Comparison of ENCODE assay signal across 8 cellular contexts in the genomic region with DNA sequence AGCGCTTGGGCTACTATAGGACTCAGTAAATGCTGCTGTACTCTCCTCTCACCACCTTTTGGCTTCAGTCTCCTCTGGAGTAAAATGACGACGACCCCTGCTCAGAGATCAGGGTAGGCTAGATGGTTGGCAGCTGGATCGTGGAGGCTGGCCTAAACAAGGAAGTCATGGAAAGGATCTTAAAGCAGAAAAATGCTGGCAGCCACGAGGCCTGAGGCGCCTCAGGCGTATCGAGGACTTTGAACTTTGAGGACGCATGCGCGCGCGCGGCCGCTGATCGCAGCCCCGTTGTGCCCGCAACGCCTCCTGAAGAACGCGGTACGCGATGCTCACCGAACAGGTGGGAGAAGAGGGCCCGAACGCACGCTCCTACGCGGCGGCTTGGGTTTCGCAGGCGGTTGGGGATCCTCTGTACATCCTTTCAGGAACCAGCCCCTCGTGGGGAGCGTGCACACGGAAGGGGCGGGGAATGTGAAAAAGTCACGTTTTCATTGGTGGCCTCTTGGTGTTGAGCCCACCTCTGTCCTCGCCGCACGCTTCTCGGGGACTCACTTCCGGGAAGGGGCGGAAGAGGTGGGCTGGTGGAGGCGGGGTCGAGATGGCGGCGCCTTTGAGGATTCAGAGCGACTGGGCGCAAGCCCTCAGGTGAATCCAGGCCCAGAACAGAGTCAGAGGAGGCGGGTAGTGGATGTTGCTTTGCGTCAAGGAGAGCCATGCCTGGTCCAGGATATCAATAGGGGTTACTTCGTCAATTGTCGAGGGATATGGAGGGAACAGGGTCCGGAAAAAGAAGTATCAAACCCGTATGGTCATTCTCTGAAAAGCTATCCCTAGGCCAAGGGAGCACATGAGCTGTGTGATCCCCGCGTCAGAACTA. TPM values are rescaled to one million over a fixed set of nuclear protein-coding genes. Genes with fewer than 3 reads are reported as not detected.
DNase-seq lines count a peak whose midpoint lies in the region; ATAC-seq and TF ChIP-seq lines count a peak whose summit lies in the region.

A gene (minus strand): TSS at position 423 of the 877 bp plus-strand sequence. CDS start 3,468 bp downstream, outside the sequence.
A gene with protein sequence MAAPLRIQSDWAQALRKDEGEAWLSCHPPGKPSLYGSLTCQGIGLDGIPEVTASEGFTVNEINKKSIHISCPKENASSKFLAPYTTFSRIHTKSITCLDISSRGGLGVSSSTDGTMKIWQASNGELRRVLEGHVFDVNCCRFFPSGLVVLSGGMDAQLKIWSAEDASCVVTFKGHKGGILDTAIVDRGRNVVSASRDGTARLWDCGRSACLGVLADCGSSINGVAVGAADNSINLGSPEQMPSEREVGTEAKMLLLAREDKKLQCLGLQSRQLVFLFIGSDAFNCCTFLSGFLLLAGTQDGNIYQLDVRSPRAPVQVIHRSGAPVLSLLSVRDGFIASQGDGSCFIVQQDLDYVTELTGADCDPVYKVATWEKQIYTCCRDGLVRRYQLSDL (plus strand): TSS at position 576 of the 877 bp plus-strand sequence. CDS start 23 bp downstream, at position 599.

- peaks cover 19% of the 10 kb centered on the region for H3K4me1 Mint-ChIP-seq in activated T-helper 2 cell treated with anti-CD3 and anti-CD28 coated beads, Interferon-gamma antibody, Interleukin-2, Interleukin-4, amounts not matched to agents 10 μg/mL and 5 μg/mL and 100 μg/mL, durations not matched to agents 14 hours and 24 hours and 36 hours (ENCODE audit: low read depth)
- H3K4me1 Mint-ChIP-seq in natural killer cell = peaks cover 40 to 42% of the 10 kb centered on the region in 2 donors

- no peaks in the 10 kb centered on the region for H3K9me3 Mint-ChIP-seq in activated T-helper 2 cell treated with anti-CD3 and anti-CD28 coated beads, Interferon-gamma antibody, Interleukin-2, Interleukin-4, amounts not matched to agents 10 μg/mL and 5 μg/mL and 100 μg/mL, durations not matched to agents 14 hours and 24 hours and 36 hours
- H3K9me3 Mint-ChIP-seq in natural killer cell = no peaks in the 10 kb centered on the region

- TF ChIP-seq CTCF in RWPE2 (IDR thresholded peaks at IDR 0.05; ENCODE audit: poor library complexity, severe bottlenecking) (no peak), fibroblast of mammary gland (conservative IDR thresholded peaks at IDR 0.05; ENCODE audit: control insufficient read depth, insufficient read depth, low read depth, low read length) (no peak), natural killer cell (IDR thresholded peaks at IDR 0.05) (no peak)

- H3K4me3 Mint-ChIP-seq in activated T-helper 2 cell treated with anti-CD3 and anti-CD28 coated beads, Interferon-gamma antibody, Interleukin-2, Interleukin-4, amounts not matched to agents 10 μg/mL and 5 μg/mL and 100 μg/mL, durations not matched to agents 14 hours and 24 hours and 36 hours (ENCODE audit: low read depth) = peak within 1 kb of the TSS; percentile 98
- H3K4me3 Mint-ChIP-seq in natural killer cell = peak within 1 kb of the TSS; percentile 99

- peak; percentile 98 for DNase-seq in EH (ENCODE audit: low read depth)
- peak; percentile 97 for DNase-seq in H4 (ENCODE audit: low spot score)
- peak; percentile 98 for DNase-seq in LoVo (ENCODE audit: low spot score)
- peak; percentile 91 for DNase-seq in RWPE2 (ENCODE audit: low spot score)
- peak; percentile 93 for DNase-seq in activated T-helper 2 cell treated with anti-CD3 and anti-CD28 coated beads, Interferon-gamma antibody, Interleukin-2, Interleukin-4, amounts not matched to agents 10 μg/mL and 5 μg/mL and 100 μg/mL, durations not matched to agents 14 hours and 24 hours and 36 hours (ENCODE audit: low spot score)
- peak; percentile 93 for DNase-seq in fibroblast of mammary gland (ENCODE audit: low read depth)
- DNase-seq in natural killer cell = peak; percentile 86
- peak; percentile 97 for DNase-seq in stimulated activated naive CD4-positive, alpha-beta T cell treated with Interleukin-2 at 50 U/mL for 16 hours (lab: John Stamatoyannopoulos, UW)

- H3K36me3 Mint-ChIP-seq in activated T-helper 2 cell treated with anti-CD3 and anti-CD28 coated beads, Interferon-gamma antibody, Interleukin-2, Interleukin-4, amounts not matched to agents 10 μg/mL and 5 μg/mL and 100 μg/mL, durations not matched to agents 14 hours and 24 hours and 36 hours (ENCODE audit: low read depth) = peaks cover 36% of the 10 kb centered on the region
- no peaks in the 10 kb centered on the region for H3K36me3 Mint-ChIP-seq in natural killer cell

- no peaks in the 10 kb centered on the region for H3K9me3 ChIP-seq in RWPE2 (ENCODE audit: severe bottlenecking)

- intact Hi-C loops in activated T-helper 2 cell treated with anti-CD3 and anti-CD28 coated beads, Interferon-gamma antibody, Interleukin-2, Interleukin-4, amounts not matched to agents 10 μg/mL and 5 μg/mL and 100 μg/mL, durations not matched to agents 14 hours and 24 hours and 36 hours (cut with micrococcal nuclease) = loop anchor here (1.0 to 5.0 kb wide), 4 partner anchors 98 to 296 kb away; a partner anchor contains a TSS
- intact Hi-C loops in natural killer cell (cut with micrococcal nuclease) = loop anchor here (2.0 to 10.0 kb wide), 3 partner anchors 92 to 294 kb away; a partner anchor contains a TSS

- H3K36me3 ChIP-seq in RWPE2 (ENCODE audit: low read depth) = peaks cover 51% of the 10 kb centered on the region

- H3K4me3 ChIP-seq in RWPE2 (ENCODE audit: severe bottlenecking) (peak within 1 kb of the TSS; percentile 44), fibroblast of mammary gland (ENCODE audit: control insufficient read depth, low read depth, low read length) (peak within 1 kb of the TSS; percentile 97)

- H3K27me3 ChIP-seq in RWPE2 (ENCODE audit: insufficient read depth, poor library complexity, severe bottlenecking) = no peaks in the 10 kb centered on the region

- H3K4me1 ChIP-seq in RWPE2 (ENCODE audit: insufficient read depth, poor library complexity, severe bottlenecking) = peaks cover 10% of the 10 kb centered on the region

- H3K27me3 Mint-ChIP-seq in activated T-helper 2 cell treated with anti-CD3 and anti-CD28 coated beads, Interferon-gamma antibody, Interleukin-2, Interleukin-4, amounts not matched to agents 10 μg/mL and 5 μg/mL and 100 μg/mL, durations not matched to agents 14 hours and 24 hours and 36 hours (ENCODE audit: low read depth) = no peaks in the 10 kb centered on the region
- H3K27me3 Mint-ChIP-seq in natural killer cell (ENCODE audit: low read depth in 2 of 2) = no peaks in the 10 kb centered on the region

- peak within 1 kb of the TSS; percentile 90 for H3K27ac ChIP-seq in RWPE2 (ENCODE audit: poor library complexity, severe bottlenecking)

- H3K27ac Mint-ChIP-seq in activated T-helper 2 cell treated with anti-CD3 and anti-CD28 coated beads, Interferon-gamma antibody, Interleukin-2, Interleukin-4, amounts not matched to agents 10 μg/mL and 5 μg/mL and 100 μg/mL, durations not matched to agents 14 hours and 24 hours and 36 hours = peak within 1 kb of the TSS; percentile 96
- peak within 1 kb of the TSS; percentile 97 to 100 for H3K27ac Mint-ChIP-seq in natural killer cell

- ATAC-seq in RWPE2 (ENCODE audit: low read depth) = peak; percentile 93
- peak; percentile 98 to 100 (median 99) for ATAC-seq in natural killer cell

RNA-seq across cellular contexts. Expression of the first gene that starts in this region (rescaled TPM):
- total RNA-seq in H4 (2014; rRNA removed; shearing (Covaris generic)) = 90.4 and 139 TPM in 2 replicates
- total RNA-seq in activated T-helper 2 cell treated with anti-CD3 and anti-CD28 coated beads, Interferon-gamma antibody, Interleukin-2, Interleukin-4, amounts not matched to agents 10 μg/mL and 5 μg/mL and 100 μg/mL, durations not matched to agents 14 hours and 24 hours and 36 hours = 90.2 and 99.9 TPM in 2 replicates
- 10 to 100 TPM; 23.0 to 32.9 (median 26.0) TPM for total RNA-seq in natural killer cell

RNA-seq across cellular contexts. Expression of the second gene that starts in this region (rescaled TPM):
- total RNA-seq in H4 (2014; rRNA removed; shearing (Covaris generic)) = 13.0 TPM in 2 replicates
- total RNA-seq in activated T-helper 2 cell treated with anti-CD3 and anti-CD28 coated beads, Interferon-gamma antibody, Interleukin-2, Interleukin-4, amounts not matched to agents 10 μg/mL and 5 μg/mL and 100 μg/mL, durations not matched to agents 14 hours and 24 hours and 36 hours = 25.4 and 28.7 TPM in 2 replicates
- 10 to 100 TPM; 12.0 to 14.9 (median 13.7) TPM for total RNA-seq in natural killer cell

Comparison
In these comparisons a context has a peak if more than half of its experiments do, and no peak if none do; other contexts are left out.
1. Peak in every context shown above with its lines: DNase-seq, ATAC-seq, H3K4me3 ChIP-seq and H3K27ac ChIP-seq.